ENCODE assay signal across 8 cellular contexts in genomic region chr16:67872631-67873434, GRCh38. TPM values are rescaled to one million over a fixed set of nuclear protein-coding genes. Genes with fewer than 3 reads are reported as not detected.
DNase-seq lines count a peak whose midpoint lies in the region; ATAC-seq and TF ChIP-seq lines count a peak whose summit lies in the region.

Gene EDC4, plus strand, starts transcription at chr16:67873052. Its CDS starts 210 bp downstream, at chr16:67873262.

- H3K36me3 Mint-ChIP-seq in activated CD4-positive, alpha-beta T cell treated with anti-CD3 and anti-CD28 coated beads, Interleukin-2, amount 10 ng/mL, durations not matched to agents 7 days and 5 days (ENCODE audit: low read depth), result peaks cover 25% of the 10 kb centered on the region

- H3K9me3 Mint-ChIP-seq in activated CD4-positive, alpha-beta T cell treated with anti-CD3 and anti-CD28 coated beads, Interleukin-2, amount 10 ng/mL, durations not matched to agents 7 days and 5 days, result no peaks in the 10 kb centered on the region

- H3K27ac ChIP-seq in coronary artery, result peak within 1 kb of the TSS; percentile 77 to 82

- intact Hi-C loops in left colon (cut with DNase I, micrococcal nuclease), result no loop called here

- peaks cover 29% of the 10 kb centered on the region for H3K4me1 Mint-ChIP-seq in activated CD4-positive, alpha-beta T cell treated with anti-CD3 and anti-CD28 coated beads, Interleukin-2, amount 10 ng/mL, durations not matched to agents 7 days and 5 days

- DNase-seq in NCI-H524 (lab: John Stamatoyannopoulos, UW), result peak; percentile 47 to 77
- DNase-seq in NCI-H524 treated with DMSO at 0.1 percent for 48 hours (lab: John Stamatoyannopoulos, UW), result no peak
- DNase-seq in NCI-H226, result peak; percentile 77
- peak; percentile 88 for DNase-seq in activated CD4-positive, alpha-beta T cell treated with anti-CD3 and anti-CD28 coated beads, Interleukin-2, amount 10 ng/mL, durations not matched to agents 7 days and 5 days
- DNase-seq in coronary artery (ENCODE audit: low spot score), result peak; percentile 92
- peak; percentile 81 to 87 for DNase-seq in left colon
- DNase-seq in stimulated activated CD4-positive, alpha-beta T cell treated with anti-CD3 and anti-CD28 coated beads, Interleukin-1b, Interleukin-23, amount 100 ng/mL, for 4 hours (ENCODE audit: low read depth in 2 of 2), result peak; percentile 82 to 84

- H3K4me3 Mint-ChIP-seq in activated CD4-positive, alpha-beta T cell treated with anti-CD3 and anti-CD28 coated beads, Interleukin-2, amount 10 ng/mL, durations not matched to agents 7 days and 5 days, result peak within 1 kb of the TSS; percentile 93

- H3K27me3 Mint-ChIP-seq in activated CD4-positive, alpha-beta T cell treated with anti-CD3 and anti-CD28 coated beads, Interleukin-2, amount 10 ng/mL, durations not matched to agents 7 days and 5 days, result no peaks in the 10 kb centered on the region

- TF ChIP-seq CTCF in coronary artery (IDR thresholded peaks at IDR 0.05), result no peak

- H3K4me3 ChIP-seq in coronary artery, result peak within 1 kb of the TSS; percentile 92

- peak within 1 kb of the TSS; percentile 94 for H3K27ac Mint-ChIP-seq in activated CD4-positive, alpha-beta T cell treated with anti-CD3 and anti-CD28 coated beads, Interleukin-2, amount 10 ng/mL, durations not matched to agents 7 days and 5 days

- POLR2A ChIA-PET in activated CD4-positive, alpha-beta T cell treated with anti-CD3 and anti-CD28 coated beads, Interleukin-2, amount 10 ng/mL, durations not matched to agents 7 days and 5 days (lab: Charles Lee), result no interaction called here

- CTCF ChIA-PET in activated CD4-positive, alpha-beta T cell treated with anti-CD3 and anti-CD28 coated beads, Interleukin-2, amount 10 ng/mL, durations not matched to agents 7 days and 5 days (lab: Charles Lee), result interaction anchor here (0.7 to 1.6 kb wide), 4 partner anchors 11 to 168 kb away, joined by 3 to 4 read pairs (median 4); no protein-coding TSS in a partner anchor

- ATAC-seq in HG02884 (IDR thresholded peaks at IDR 0.05; ENCODE audit: unreplicated experiment) (peak; percentile 61), left colon (peak; percentile 87)

RNA-seq across cellular contexts. Expression of gene EDC4, which starts in this region (rescaled TPM):
- 100 to 1,000 TPM; 114 to 128 TPM for total RNA-seq in activated CD4-positive, alpha-beta T cell treated with anti-CD3 and anti-CD28 coated beads, Interleukin-2, amount 10 ng/mL, durations not matched to agents 7 days and 5 days
- total RNA-seq in left colon, result 10 to 100 TPM; 54.2 to 76.8 TPM
